8 cellular contexts compared by ENCODE assay signal in genomic region chr13:97849305-97849704, GRCh38.
A peak's percentile ranks its signal among the peaks of the same experiment; 100 is the strongest.
DNase-seq lines count a peak whose midpoint lies in the region; ATAC-seq and TF ChIP-seq lines count a peak whose summit lies in the region.

No MANE protein-coding gene starts in this region.

- TF ChIP-seq POLR2A in right lobe of liver (IDR thresholded peaks at IDR 0.05), result no peak

- TF ChIP-seq EP300 in SK-N-SH (IDR thresholded peaks at IDR 0.05; ENCODE audit: borderline replicate concordance in 1 of 2, low read depth in 1 of 2, low read length in 1 of 2), result no peak

- no peak overlapping the region for H3K4me3 ChIP-seq in SK-N-SH (ENCODE audit: low read depth in 2 of 2, low read length in 1 of 2)
- H3K4me3 ChIP-seq in right lobe of liver, result no peak overlapping the region
- H3K4me3 ChIP-seq in naive thymus-derived CD4-positive, alpha-beta T cell (ENCODE audit: low read length), result no peak overlapping the region

- POLR2A ChIA-PET in SK-N-SH (lab: Yijun Ruan, JAX), result no interaction called here
- POLR2A ChIA-PET in naive thymus-derived CD4-positive, alpha-beta T cell (lab: Charles Lee), result no interaction called here

- H3K4me3 Mint-ChIP-seq in naive thymus-derived CD4-positive, alpha-beta T cell, result no peak overlapping the region

- peaks cover 0 to 9% of the 10 kb centered on the region in 2 experiments; a peak in 1 of 4 replicates for H3K4me1 ChIP-seq in SK-N-SH (ENCODE audit: control insufficient read depth in 1 of 2, insufficient read depth in 2 of 2, low read depth in 1 of 2, low read length in 1 of 2)
- no peaks in the 10 kb centered on the region for H3K4me1 ChIP-seq in right lobe of liver
- H3K4me1 ChIP-seq in naive thymus-derived CD4-positive, alpha-beta T cell (ENCODE audit: control insufficient read depth in 2 of 2, insufficient read depth in 2 of 2, low read length in 2 of 2), result no peaks in the 10 kb centered on the region

- no peak overlapping the region for H3K27ac Mint-ChIP-seq in naive thymus-derived CD4-positive, alpha-beta T cell

- H3K27me3 Mint-ChIP-seq in naive thymus-derived CD4-positive, alpha-beta T cell, result peaks cover 0 to 43% (median 36%) of the 10 kb centered on the region in 5 donors

- H3K36me3 ChIP-seq in SK-N-SH (replicated peaks in 1 of 2; ENCODE audit: control insufficient read depth in 1 of 2, insufficient read depth in 2 of 2, low read length in 1 of 2), result no peaks in the 10 kb centered on the region
- no peaks in the 10 kb centered on the region for H3K36me3 ChIP-seq in right lobe of liver
- H3K36me3 ChIP-seq in naive thymus-derived CD4-positive, alpha-beta T cell (ENCODE audit: control insufficient read depth in 2 of 3, insufficient read depth in 3 of 3, low read length in 3 of 3), result no peaks in the 10 kb centered on the region

- CTCF ChIA-PET in SK-N-SH (lab: Yijun Ruan, JAX), result interaction anchor here (0.8 to 1.7 kb wide), 4 partner anchors 8 to 994 kb away, joined by 3 to 5 read pairs (median 4); no protein-coding TSS in a partner anchor
- CTCF ChIA-PET in naive thymus-derived CD4-positive, alpha-beta T cell (lab: Charles Lee), result interaction anchor here (0.6 kb wide), 1 partner anchor 1005 kb away, joined by 3 read pairs; no protein-coding TSS in a partner anchor

- H3K9ac ChIP-seq in SK-N-SH, result no peak overlapping the region

- no peak overlapping the region for H3K4me2 ChIP-seq in SK-N-SH

- H3F3A ChIP-seq in SK-N-SH (replicated peaks; ENCODE audit: insufficient read depth), result no peaks in the 10 kb centered on the region

- ATAC-seq in GM21447 (IDR thresholded peaks at IDR 0.05; ENCODE audit: unreplicated experiment) (peak; percentile 97), HG03575 (IDR thresholded peaks at IDR 0.05; ENCODE audit: extremely low read depth, insufficient number of reproducible peaks, low FRiP score, unreplicated experiment) (peak; percentile 61), right lobe of liver (peak; percentile 22 to 77 (median 48))
- ATAC-seq in naive thymus-derived CD4-positive, alpha-beta T cell, result no peak

- H2AFZ ChIP-seq in SK-N-SH (ENCODE audit: low read depth), result no peak overlapping the region

- H3K9me3 Mint-ChIP-seq in naive thymus-derived CD4-positive, alpha-beta T cell, result peaks cover 0 to 4% (median 0%) of the 10 kb centered on the region in 11 donors

- DNase-seq in SK-N-SH (peak; percentile 15), right lobe of liver (no peak), GDM1 (lab: John Stamatoyannopoulos, UW) (no peak), activated T-cell treated with anti-CD3 and anti-CD28 coated beads for 4 hours (no peak)
- no peak for DNase-seq in naive thymus-derived CD4-positive, alpha-beta T cell

- peaks cover 0 to 3% (median 0%) of the 10 kb centered on the region in 7 donors for H3K4me1 Mint-ChIP-seq in naive thymus-derived CD4-positive, alpha-beta T cell

- no peaks in the 10 kb centered on the region for H3K36me3 Mint-ChIP-seq in naive thymus-derived CD4-positive, alpha-beta T cell

- intact Hi-C loops in right lobe of liver (cut with DNase I), result no loop called here
- intact Hi-C loops in naive thymus-derived CD4-positive, alpha-beta T cell (cut with micrococcal nuclease), result no loop called here

- peak; percentile 58 for TF ChIP-seq RAD21 in SK-N-SH (IDR thresholded peaks at IDR 0.05; ENCODE audit: low read length)

- H3K27ac ChIP-seq in SK-N-SH (ENCODE audit: low read depth in 2 of 2, low read length in 1 of 2) (no peak overlapping the region), right lobe of liver (no peak overlapping the region)
- no peak overlapping the region for H3K27ac ChIP-seq in naive thymus-derived CD4-positive, alpha-beta T cell (ENCODE audit: low read depth, low read length)

- TF ChIP-seq CTCF in GM12873 (IDR thresholded peaks at IDR 0.05; ENCODE audit: insufficient read depth, low read depth, low read length, missing control alignments) (peak; percentile 32), SK-N-SH (IDR thresholded peaks at IDR 0.05) (peak; percentile 58), right lobe of liver (IDR thresholded peaks at IDR 0.05) (peak; percentile 12 to 36 (median 32))

- WGBS in SK-N-SH (ENCODE audit: low lambda C conversion rate), result 60% methylated on average over 4 of the region's 4 CpGs
- 34% methylated on average over 4 of the region's 4 CpGs for whole genome bisulfite sequencing in right lobe of liver (ENCODE audit: insufficient coverage, low coverage, low lambda C conversion rate, missing lambda C conversion rate)

- H3K79me2 ChIP-seq in SK-N-SH (ENCODE audit: insufficient read depth), result no peaks in the 10 kb centered on the region

- no peaks in the 10 kb centered on the region for H4K20me1 ChIP-seq in SK-N-SH (ENCODE audit: insufficient read depth)

- H3K9me2 ChIP-seq in SK-N-SH, result no peaks in the 10 kb centered on the region

- H3K27me3 ChIP-seq in SK-N-SH (ENCODE audit: insufficient read depth) (no peaks in the 10 kb centered on the region), right lobe of liver (no peaks in the 10 kb centered on the region)
- H3K27me3 ChIP-seq in naive thymus-derived CD4-positive, alpha-beta T cell (ENCODE audit: control insufficient read depth in 2 of 2, insufficient read depth in 2 of 2, low read length in 2 of 2), result no peaks in the 10 kb centered on the region

- H3K9me3 ChIP-seq in SK-N-SH (no peaks in the 10 kb centered on the region), right lobe of liver (no peaks in the 10 kb centered on the region)
- no peaks in the 10 kb centered on the region for H3K9me3 ChIP-seq in naive thymus-derived CD4-positive, alpha-beta T cell (ENCODE audit: control insufficient read depth in 2 of 3, low read length in 3 of 3)

TF ChIP-seq in SK-N-SH, 30 proteins besides CTCF, POLR2A, EP300 and RAD21:
- no peak for TF ChIP-seq PBX3 (IDR thresholded peaks at IDR 0.05)
- TF ChIP-seq SMC3 (IDR thresholded peaks at IDR 0.05; ENCODE audit: low read depth, low read length), result peak; percentile 40
